In the genomic region with DNA sequence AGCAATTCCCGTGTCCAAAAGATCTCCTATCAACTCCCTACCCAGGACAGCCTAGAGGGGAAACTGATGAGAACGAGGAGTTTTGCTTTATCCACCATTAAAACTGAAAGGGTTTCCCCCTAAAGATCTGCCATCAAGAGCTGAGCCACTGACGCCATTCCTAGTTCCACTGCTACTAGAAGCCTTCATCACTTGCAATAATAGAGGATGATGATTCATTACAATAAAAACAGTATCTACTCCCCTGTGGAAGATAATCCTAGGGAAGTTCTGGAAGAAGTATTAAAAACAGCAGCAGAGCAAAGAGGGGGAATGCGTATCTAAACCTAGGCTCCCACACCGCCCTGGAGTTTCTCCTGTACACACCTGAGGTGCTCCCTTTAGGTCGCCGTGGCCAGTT, we compare ENCODE assay signal across 16 cellular contexts.
DNase-seq lines count a peak whose midpoint lies in the region; ATAC-seq and TF ChIP-seq lines count a peak whose summit lies in the region.
"Had no signal": no experiment of that assay in that cellular context is flagged by ENCODE, and none has a peak within 500 bp of the region (broad histone marks: within the 10 kb centered on the region; RNA-seq: fewer than 3 reads in every experiment).

No MANE protein-coding gene starts in this region.

- H3K9me3 ChIP-seq in BE2C (no peaks in the 10 kb centered on the region), SK-N-MC (ENCODE audit: low read depth, low read length) (no peaks in the 10 kb centered on the region), T-helper 17 cell (ENCODE audit: control insufficient read depth, low read length, poor library complexity, severe bottlenecking) (no peaks in the 10 kb centered on the region)
- H3K9me3 ChIP-seq: A549 had no signal

- H3K27ac Mint-ChIP-seq in nephron (peak overlapping the region in 2 of 3 experiments; percentile 26 to 27), immature natural killer cell (no peak overlapping the region), T-helper 17 cell (no peak overlapping the region)
- H3K27ac Mint-ChIP-seq: CD4-positive, alpha-beta T cell had no signal

- H3K9me3 Mint-ChIP-seq in nephron = peaks cover under 1% of the 10 kb centered on the region
- H3K9me3 Mint-ChIP-seq in immature natural killer cell = no peaks in the 10 kb centered on the region

- ATAC-seq in HG03439 (IDR thresholded peaks at IDR 0.05; ENCODE audit: unreplicated experiment) (no peak), HG03378 (IDR thresholded peaks at IDR 0.05; ENCODE audit: unreplicated experiment) (no peak), T-helper 17 cell (no peak)
- ATAC-seq: A549, GM12878, HepG2 had no signal

- no peaks in the 10 kb centered on the region for H3K27me3 ChIP-seq in BE2C

- DNase-seq in BE2C (no peak), SK-N-MC (ENCODE audit: low read depth, low spot score) (no peak), immature natural killer cell (no peak), T-helper 17 cell (no peak)
- DNase-seq: C1 segment of cervical spinal cord; Calu3; CD4-positive, alpha-beta T cell; DMS 273 treated with DMSO at 0.1 percent for 48 hours; HCEC 1CT had no signal

- H3K4me3 ChIP-seq in BE2C (ENCODE audit: low read depth, low read length) (peak overlapping the region; percentile 10; the same call in 1 of the 2 replicates), SK-N-MC (no peak overlapping the region)
- H3K4me3 ChIP-seq: A549, GM12878 had no signal

- peaks cover 23% of the 10 kb centered on the region for H3K4me1 Mint-ChIP-seq in nephron
- peaks cover 4 to 6% of the 10 kb centered on the region in 2 donors for H3K4me1 Mint-ChIP-seq in immature natural killer cell
- no peaks in the 10 kb centered on the region for H3K4me1 Mint-ChIP-seq in T-helper 17 cell

- no peak for TF ChIP-seq CTCF in BE2C (IDR thresholded peaks at IDR 0.05; ENCODE audit: low read depth, low read length)
- no peak for TF ChIP-seq CTCF in nephron (IDR thresholded peaks at IDR 0.05; ENCODE audit: unreplicated experiment in 3 of 3)

- H3K36me3 ChIP-seq in BE2C (no peaks in the 10 kb centered on the region), SK-N-MC (ENCODE audit: insufficient read depth, low read length) (no peaks in the 10 kb centered on the region)

- peaks cover 11% of the 10 kb centered on the region for H3K36me3 Mint-ChIP-seq in nephron (ENCODE audit: low read depth)
- H3K36me3 Mint-ChIP-seq in immature natural killer cell = no peaks in the 10 kb centered on the region
- no peaks in the 10 kb centered on the region for H3K36me3 Mint-ChIP-seq in T-helper 17 cell (ENCODE audit: low read depth)

- peaks cover 1% of the 10 kb centered on the region for H3K27me3 Mint-ChIP-seq in nephron (ENCODE audit: low read depth)
- H3K27me3 Mint-ChIP-seq in immature natural killer cell (ENCODE audit: low read depth in 3 of 3) = no peaks in the 10 kb centered on the region
- no peaks in the 10 kb centered on the region for H3K27me3 Mint-ChIP-seq in T-helper 17 cell
- H3K27me3 Mint-ChIP-seq: CD4-positive, alpha-beta T cell had no signal

- no peak overlapping the region for H3K9ac ChIP-seq in SK-N-MC (ENCODE audit: insufficient read length)
- H3K9ac ChIP-seq: KMS-11 had no signal

- H3K4me3 Mint-ChIP-seq in nephron (no peak overlapping the region), immature natural killer cell (no peak overlapping the region), T-helper 17 cell (no peak overlapping the region)
- H3K4me3 Mint-ChIP-seq: CD4-positive, alpha-beta T cell had no signal

- peak overlapping the region; percentile 60; the same call in 1 of the 2 replicates for H3K27ac ChIP-seq in SK-N-MC
- H3K27ac ChIP-seq: A549, KMS-11 had no signal

- H3K4me1 ChIP-seq in BE2C = peaks cover 11% of the 10 kb centered on the region
- H3K4me1 ChIP-seq: A549 had no signal

Comparison
In these comparisons a context has a peak if more than half of its experiments do, and no peak if none do; other contexts are left out.
1. H3K27ac Mint-ChIP-seq: peak in nephron (2 of 3); none in immature natural killer cell (0 of 6) and T-helper 17 cell (single experiment).